23 cellular contexts compared by ENCODE assay signal in genomic region chr12:42284876-42285275, GRCh38.
"Had no signal": no experiment of that assay in that cellular context is flagged by ENCODE, and none has a peak within 500 bp of the region (broad histone marks: within the 10 kb centered on the region; RNA-seq: fewer than 3 reads in every experiment).

No MANE protein-coding gene starts in this region.

- H3K36me3 ChIP-seq: left lung, SJSA1, upper lobe of left lung, WERI-Rb-1 had no signal

- H3K4me3 Mint-ChIP-seq: activated naive CD8-positive, alpha-beta T cell treated with anti-CD3 and anti-CD28 coated beads for 36 hours; brain; central memory CD8-positive, alpha-beta T cell; dendritic cell treated with granulocyte-macrophage colony-stimulating factor and Interleukin-4, amounts not matched to agents 40 ng/mL and 50 ng/mL, for 4 days; neural crest cell; stimulated activated naive CD8-positive, alpha-beta T cell treated with anti-CD3 and anti-CD28 coated beads, Interleukin-15, amount 100 ng/mL, for 72 hours had no signal

- H3K4me1 ChIP-seq: foreskin keratinocyte, left lung, SJSA1, testis, upper lobe of left lung had no signal

- H3K36me3 Mint-ChIP-seq: activated naive CD8-positive, alpha-beta T cell treated with anti-CD3 and anti-CD28 coated beads for 36 hours; brain had no signal

- ATAC-seq: esophagus mucosa; foreskin keratinocyte; left lung; right cardiac atrium; stimulated activated naive CD8-positive, alpha-beta T cell treated with anti-CD3 and anti-CD28 coated beads, Interleukin-15, amount 100 ng/mL, for 72 hours had no signal

- H3K27me3 ChIP-seq: left lung, SJSA1, testis, upper lobe of left lung had no signal

- DNase-seq: activated CD4-positive, alpha-beta T cell treated with anti-CD3 and anti-CD28 coated beads for 1 hour; activated CD4-positive, alpha-beta T cell treated with anti-CD3 and anti-CD28 coated beads, Interleukin-2, amount 50 U/mL, for 4 hours; activated naive CD4-positive, alpha-beta T cell; activated naive CD8-positive, alpha-beta T cell treated with anti-CD3 and anti-CD28 coated beads for 36 hours; effector CD8-positive, alpha-beta T cell; hippocampal formation; kidney; left lung; right cardiac atrium; stimulated activated CD4-positive, alpha-beta T cell treated with anti-CD3 and anti-CD28 coated beads, Interleukin-2, amount 100 ng/mL, for 48 hours; stimulated activated naive CD8-positive, alpha-beta T cell treated with anti-CD3 and anti-CD28 coated beads, Interleukin-15, amount 100 ng/mL, for 72 hours; testis; upper lobe of left lung; WERI-Rb-1 had no signal

- H3K9me3 ChIP-seq: left lung, SJSA1, testis, upper lobe of left lung had no signal

- H3K4me3 ChIP-seq: left lung, SJSA1, skin epidermis, testis, upper lobe of left lung had no signal

- H3K4me1 Mint-ChIP-seq: stimulated activated naive CD8-positive, alpha-beta T cell treated with anti-CD3 and anti-CD28 coated beads, Interleukin-15, amount 100 ng/mL, for 72 hours had no signal

- H3K27ac Mint-ChIP-seq: activated naive CD8-positive, alpha-beta T cell treated with anti-CD3 and anti-CD28 coated beads for 36 hours; brain; dendritic cell treated with granulocyte-macrophage colony-stimulating factor and Interleukin-4, amounts not matched to agents 40 ng/mL and 50 ng/mL, for 4 days; progenitor cell of endocrine pancreas; stimulated activated naive CD8-positive, alpha-beta T cell treated with anti-CD3 and anti-CD28 coated beads, Interleukin-15, amount 100 ng/mL, for 72 hours had no signal

- H3K9me3 Mint-ChIP-seq: activated naive CD8-positive, alpha-beta T cell treated with anti-CD3 and anti-CD28 coated beads for 36 hours; brain; central memory CD8-positive, alpha-beta T cell; dendritic cell treated with granulocyte-macrophage colony-stimulating factor and Interleukin-4, amounts not matched to agents 40 ng/mL and 50 ng/mL, for 4 days; neural crest cell; stimulated activated naive CD8-positive, alpha-beta T cell treated with anti-CD3 and anti-CD28 coated beads, Interleukin-15, amount 100 ng/mL, for 72 hours had no signal

- H3K27ac ChIP-seq: foreskin keratinocyte, left lung, SJSA1, skin epidermis, testis, upper lobe of left lung, WERI-Rb-1 had no signal
